ENCODE assay signal across 1 cellular context in genomic region chr9:110197330-110198187, GRCh38.
TF ChIP-seq lines count a peak whose summit lies in the region.

No MANE protein-coding gene starts in this region.

TF ChIP-seq in HepG2, 621 proteins besides CTCF, POLR2A, EP300 and RAD21 (continued from another document and continues in another):
- peak; percentile 32; the same call in 1 of the 2 replicates for TF ChIP-seq IRF2 (CRISPR knock-in tag; IDR thresholded peaks at IDR 0.05)
- peak; percentile 48; the same call in 1 of the 2 replicates for TF ChIP-seq NR2F2 (IDR thresholded peaks at IDR 0.05; ENCODE audit: borderline replicate concordance, low read depth)
- TF ChIP-seq, protein P1, sequence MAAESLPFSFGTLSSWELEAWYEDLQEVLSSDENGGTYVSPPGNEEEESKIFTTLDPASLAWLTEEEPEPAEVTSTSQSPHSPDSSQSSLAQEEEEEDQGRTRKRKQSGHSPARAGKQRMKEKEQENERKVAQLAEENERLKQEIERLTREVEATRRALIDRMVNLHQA (CRISPR knock-in tag; IDR thresholded peaks at IDR 0.05) = no peak
- no peak for TF ChIP-seq SAFB2 (CRISPR knock-in tag; IDR thresholded peaks at IDR 0.05; ENCODE audit: borderline replicate concordance, low read depth)
- no peak for TF ChIP-seq BHLHE40 (IDR thresholded peaks at IDR 0.05; ENCODE audit: low read length)
- TF ChIP-seq HOXA9 (CRISPR knock-in tag; IDR thresholded peaks at IDR 0.05; ENCODE audit: borderline replicate concordance) = no peak
- peak; percentile 80 for TF ChIP-seq PAXIP1 (CRISPR knock-in tag; conservative IDR thresholded peaks at IDR 0.05)
- TF ChIP-seq, protein P2, sequence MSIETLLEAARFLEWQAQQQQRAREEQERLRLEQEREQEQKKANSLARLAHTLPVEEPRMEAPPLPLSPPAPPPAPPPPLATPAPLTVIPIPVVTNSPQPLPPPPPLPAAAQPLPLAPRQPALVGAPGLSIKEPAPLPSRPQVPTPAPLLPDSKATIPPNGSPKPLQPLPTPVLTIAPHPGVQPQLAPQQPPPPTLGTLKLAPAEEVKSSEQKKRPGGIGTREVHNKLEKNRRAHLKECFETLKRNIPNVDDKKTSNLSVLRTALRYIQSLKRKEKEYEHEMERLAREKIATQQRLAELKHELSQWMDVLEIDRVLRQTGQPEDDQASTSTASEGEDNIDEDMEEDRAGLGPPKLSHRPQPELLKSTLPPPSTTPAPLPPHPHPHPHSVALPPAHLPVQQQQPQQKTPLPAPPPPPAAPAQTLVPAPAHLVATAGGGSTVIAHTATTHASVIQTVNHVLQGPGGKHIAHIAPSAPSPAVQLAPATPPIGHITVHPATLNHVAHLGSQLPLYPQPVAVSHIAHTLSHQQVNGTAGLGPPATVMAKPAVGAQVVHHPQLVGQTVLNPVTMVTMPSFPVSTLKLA (IDR thresholded peaks at IDR 0.05) = no peak
- peak; percentile 58; the same call in 1 of the 2 replicates for TF ChIP-seq SAP130 (CRISPR knock-in tag; IDR thresholded peaks at IDR 0.05; ENCODE audit: low read depth)
- no peak for TF ChIP-seq ZNF160 (CRISPR knock-in tag; IDR thresholded peaks at IDR 0.05)
- TF ChIP-seq ELF3 (CRISPR knock-in tag; IDR thresholded peaks at IDR 0.05) = peak; percentile 66; the same call in 1 of the 2 replicates
- peak; percentile 63 for TF ChIP-seq FOXA3 (CRISPR knock-in tag; IDR thresholded peaks at IDR 0.05)
- TF ChIP-seq PAX8 (CRISPR knock-in tag; IDR thresholded peaks at IDR 0.05; ENCODE audit: borderline replicate concordance) = no peak
- peak; percentile 38; the same call in 1 of the 2 replicates for TF ChIP-seq ZGPAT (CRISPR knock-in tag; IDR thresholded peaks at IDR 0.05)
- TF ChIP-seq ATF1 (CRISPR knock-in tag; IDR thresholded peaks at IDR 0.05) = no peak
- TF ChIP-seq, protein P3, sequence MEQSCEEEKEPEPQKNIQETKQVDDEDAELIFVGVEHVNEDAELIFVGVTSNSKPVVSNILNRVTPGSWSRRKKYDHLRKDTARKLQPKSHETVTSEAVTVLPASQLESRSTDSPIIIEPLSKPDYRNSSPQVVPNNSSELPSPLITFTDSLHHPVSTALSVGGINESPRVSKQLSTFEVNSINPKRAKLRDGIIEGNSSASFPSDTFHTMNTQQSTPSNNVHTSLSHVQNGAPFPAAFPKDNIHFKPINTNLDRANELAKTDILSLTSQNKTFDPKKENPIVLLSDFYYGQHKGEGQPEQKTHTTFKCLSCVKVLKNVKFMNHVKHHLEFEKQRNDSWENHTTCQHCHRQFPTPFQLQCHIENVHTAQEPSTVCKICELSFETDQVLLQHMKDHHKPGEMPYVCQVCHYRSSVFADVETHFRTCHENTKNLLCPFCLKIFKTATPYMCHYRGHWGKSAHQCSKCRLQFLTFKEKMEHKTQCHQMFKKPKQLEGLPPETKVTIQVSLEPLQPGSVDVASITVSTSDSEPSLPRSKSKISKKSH (CRISPR knock-in tag; IDR thresholded peaks at IDR 0.05; ENCODE audit: borderline replicate concordance) = no peak
- TF ChIP-seq ZNF749 (CRISPR knock-in tag; IDR thresholded peaks at IDR 0.05; ENCODE audit: borderline replicate concordance) = no peak
- TF ChIP-seq MAFG (CRISPR knock-in tag; IDR thresholded peaks at IDR 0.05) = no peak
- TF ChIP-seq, protein P4, sequence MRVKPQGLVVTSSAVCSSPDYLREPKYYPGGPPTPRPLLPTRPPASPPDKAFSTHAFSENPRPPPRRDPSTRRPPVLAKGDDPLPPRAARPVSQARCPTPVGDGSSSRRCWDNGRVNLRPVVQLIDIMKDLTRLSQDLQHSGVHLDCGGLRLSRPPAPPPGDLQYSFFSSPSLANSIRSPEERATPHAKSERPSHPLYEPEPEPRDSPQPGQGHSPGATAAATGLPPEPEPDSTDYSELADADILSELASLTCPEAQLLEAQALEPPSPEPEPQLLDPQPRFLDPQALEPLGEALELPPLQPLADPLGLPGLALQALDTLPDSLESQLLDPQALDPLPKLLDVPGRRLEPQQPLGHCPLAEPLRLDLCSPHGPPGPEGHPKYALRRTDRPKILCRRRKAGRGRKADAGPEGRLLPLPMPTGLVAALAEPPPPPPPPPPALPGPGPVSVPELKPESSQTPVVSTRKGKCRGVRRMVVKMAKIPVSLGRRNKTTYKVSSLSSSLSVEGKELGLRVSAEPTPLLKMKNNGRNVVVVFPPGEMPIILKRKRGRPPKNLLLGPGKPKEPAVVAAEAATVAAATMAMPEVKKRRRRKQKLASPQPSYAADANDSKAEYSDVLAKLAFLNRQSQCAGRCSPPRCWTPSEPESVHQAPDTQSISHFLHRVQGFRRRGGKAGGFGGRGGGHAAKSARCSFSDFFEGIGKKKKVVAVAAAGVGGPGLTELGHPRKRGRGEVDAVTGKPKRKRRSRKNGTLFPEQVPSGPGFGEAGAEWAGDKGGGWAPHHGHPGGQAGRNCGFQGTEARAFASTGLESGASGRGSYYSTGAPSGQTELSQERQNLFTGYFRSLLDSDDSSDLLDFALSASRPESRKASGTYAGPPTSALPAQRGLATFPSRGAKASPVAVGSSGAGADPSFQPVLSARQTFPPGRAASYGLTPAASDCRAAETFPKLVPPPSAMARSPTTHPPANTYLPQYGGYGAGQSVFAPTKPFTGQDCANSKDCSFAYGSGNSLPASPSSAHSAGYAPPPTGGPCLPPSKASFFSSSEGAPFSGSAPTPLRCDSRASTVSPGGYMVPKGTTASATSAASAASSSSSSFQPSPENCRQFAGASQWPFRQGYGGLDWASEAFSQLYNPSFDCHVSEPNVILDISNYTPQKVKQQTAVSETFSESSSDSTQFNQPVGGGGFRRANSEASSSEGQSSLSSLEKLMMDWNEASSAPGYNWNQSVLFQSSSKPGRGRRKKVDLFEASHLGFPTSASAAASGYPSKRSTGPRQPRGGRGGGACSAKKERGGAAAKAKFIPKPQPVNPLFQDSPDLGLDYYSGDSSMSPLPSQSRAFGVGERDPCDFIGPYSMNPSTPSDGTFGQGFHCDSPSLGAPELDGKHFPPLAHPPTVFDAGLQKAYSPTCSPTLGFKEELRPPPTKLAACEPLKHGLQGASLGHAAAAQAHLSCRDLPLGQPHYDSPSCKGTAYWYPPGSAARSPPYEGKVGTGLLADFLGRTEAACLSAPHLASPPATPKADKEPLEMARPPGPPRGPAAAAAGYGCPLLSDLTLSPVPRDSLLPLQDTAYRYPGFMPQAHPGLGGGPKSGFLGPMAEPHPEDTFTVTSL (CRISPR knock-in tag; IDR thresholded peaks at IDR 0.05; ENCODE audit: borderline replicate concordance) = peak; percentile 67; the same call in 1 of the 2 replicates
- TF ChIP-seq MED13 (CRISPR knock-in tag; IDR thresholded peaks at IDR 0.05) = no peak
- TF ChIP-seq CBFB (CRISPR knock-in tag; IDR thresholded peaks at IDR 0.05) = no peak
- no peak for TF ChIP-seq ZNF17 (CRISPR knock-in tag; IDR thresholded peaks at IDR 0.05)
- peak; percentile 25; the same call in 1 of the 2 replicates for TF ChIP-seq FOXJ3 (CRISPR knock-in tag; IDR thresholded peaks at IDR 0.05; ENCODE audit: borderline replicate concordance)
- TF ChIP-seq ZNF547 (CRISPR knock-in tag; IDR thresholded peaks at IDR 0.05) = no peak
- no peak for TF ChIP-seq ZNF598 (CRISPR knock-in tag; IDR thresholded peaks at IDR 0.05; ENCODE audit: borderline replicate concordance)
- no peak for TF ChIP-seq ZNF446 (CRISPR knock-in tag; IDR thresholded peaks at IDR 0.05)
- no peak for TF ChIP-seq ZNF317 (CRISPR knock-in tag; IDR thresholded peaks at IDR 0.05)
- TF ChIP-seq ZNF343 (CRISPR knock-in tag; IDR thresholded peaks at IDR 0.05) = peak; percentile 43; the same call in 1 of the 2 replicates
- no peak for TF ChIP-seq LRRFIP1 (CRISPR knock-in tag; conservative IDR thresholded peaks at IDR 0.05)
- no peak for TF ChIP-seq ARNT (IDR thresholded peaks at IDR 0.05)
- TF ChIP-seq ZNF18 (CRISPR knock-in tag; IDR thresholded peaks at IDR 0.05; ENCODE audit: insufficient replicate concordance) = no peak
- TF ChIP-seq ZNF782 (CRISPR knock-in tag; IDR thresholded peaks at IDR 0.05; ENCODE audit: borderline replicate concordance) = no peak
- no peak for TF ChIP-seq U2AF1 (optimal IDR thresholded peaks at IDR 0.05; ENCODE audit: low read depth, low read length)
- TF ChIP-seq GTF2F1 (IDR thresholded peaks at IDR 0.05; ENCODE audit: low read length) = no peak
- no peak for TF ChIP-seq CHD4 (IDR thresholded peaks at IDR 0.05; ENCODE audit: borderline replicate concordance, low read length)
- no peak for TF ChIP-seq ZNF143 (CRISPR knock-in tag; IDR thresholded peaks at IDR 0.05)
- TF ChIP-seq ZNF567 (CRISPR knock-in tag; IDR thresholded peaks at IDR 0.05; ENCODE audit: borderline replicate concordance) = no peak
- TF ChIP-seq, protein P5, sequence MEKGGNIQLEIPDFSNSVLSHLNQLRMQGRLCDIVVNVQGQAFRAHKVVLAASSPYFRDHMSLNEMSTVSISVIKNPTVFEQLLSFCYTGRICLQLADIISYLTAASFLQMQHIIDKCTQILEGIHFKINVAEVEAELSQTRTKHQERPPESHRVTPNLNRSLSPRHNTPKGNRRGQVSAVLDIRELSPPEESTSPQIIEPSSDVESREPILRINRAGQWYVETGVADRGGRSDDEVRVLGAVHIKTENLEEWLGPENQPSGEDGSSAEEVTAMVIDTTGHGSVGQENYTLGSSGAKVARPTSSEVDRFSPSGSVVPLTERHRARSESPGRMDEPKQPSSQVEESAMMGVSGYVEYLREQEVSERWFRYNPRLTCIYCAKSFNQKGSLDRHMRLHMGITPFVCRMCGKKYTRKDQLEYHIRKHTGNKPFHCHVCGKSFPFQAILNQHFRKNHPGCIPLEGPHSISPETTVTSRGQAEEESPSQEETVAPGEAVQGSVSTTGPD (CRISPR knock-in tag; IDR thresholded peaks at IDR 0.05) = no peak
- TF ChIP-seq HNF4A (CRISPR knock-in tag; IDR thresholded peaks at IDR 0.05) = peak; percentile 75
- TF ChIP-seq ZNF563 (CRISPR knock-in tag; IDR thresholded peaks at IDR 0.05) = no peak
- TF ChIP-seq ZNF660 (CRISPR knock-in tag; IDR thresholded peaks at IDR 0.05; ENCODE audit: borderline replicate concordance, low read depth) = no peak
- TF ChIP-seq, protein P6, sequence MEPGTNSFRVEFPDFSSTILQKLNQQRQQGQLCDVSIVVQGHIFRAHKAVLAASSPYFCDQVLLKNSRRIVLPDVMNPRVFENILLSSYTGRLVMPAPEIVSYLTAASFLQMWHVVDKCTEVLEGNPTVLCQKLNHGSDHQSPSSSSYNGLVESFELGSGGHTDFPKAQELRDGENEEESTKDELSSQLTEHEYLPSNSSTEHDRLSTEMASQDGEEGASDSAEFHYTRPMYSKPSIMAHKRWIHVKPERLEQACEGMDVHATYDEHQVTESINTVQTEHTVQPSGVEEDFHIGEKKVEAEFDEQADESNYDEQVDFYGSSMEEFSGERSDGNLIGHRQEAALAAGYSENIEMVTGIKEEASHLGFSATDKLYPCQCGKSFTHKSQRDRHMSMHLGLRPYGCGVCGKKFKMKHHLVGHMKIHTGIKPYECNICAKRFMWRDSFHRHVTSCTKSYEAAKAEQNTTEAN (CRISPR knock-in tag; conservative IDR thresholded peaks at IDR 0.05) = peak; percentile 54; the same call in 1 of the 2 replicates
